8 cellular contexts compared by ENCODE assay signal in the genomic region with DNA sequence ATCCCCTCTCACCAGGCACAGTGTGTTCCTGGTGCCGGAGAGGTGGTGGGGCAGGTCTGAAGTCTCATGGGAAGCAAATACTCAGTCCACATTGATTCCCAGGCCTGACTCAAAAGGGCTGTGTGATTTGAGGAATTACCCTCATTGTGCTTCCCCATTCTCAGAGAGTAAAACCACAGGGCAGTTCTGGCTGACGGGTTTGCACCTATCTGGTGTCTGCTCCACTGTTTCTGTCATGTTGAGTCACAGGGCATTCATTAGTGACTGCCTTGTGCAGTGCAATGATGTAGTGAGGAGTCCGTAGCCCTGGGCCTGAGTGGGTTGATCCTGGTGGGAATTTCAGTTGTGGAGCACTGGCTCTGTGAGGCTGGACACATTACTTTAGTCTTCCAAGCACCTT.
A peak's percentile ranks its signal among the peaks of the same experiment; 100 is the strongest.
DNase-seq lines count a peak whose midpoint lies in the region; ATAC-seq and TF ChIP-seq lines count a peak whose summit lies in the region.

No MANE protein-coding gene starts in this region.

- no peak overlapping the region for H4K5ac ChIP-seq in IMR-90 (ENCODE audit: low read depth, low read length)

- DNase-seq in IMR-90 (peak; percentile 46), kidney epithelial cell (ENCODE audit: low read depth) (peak; percentile 85), GOT3 (lab: John Stamatoyannopoulos, UW) (no peak), immature natural killer cell (no peak)
- no peak for DNase-seq in T-helper 2 cell treated with Interferon-gamma antibody and Interleukin-4, amounts not matched to agents 5 μg/mL and 100 μg/mL, for 36 hours (ENCODE audit: low spot score)
- no peak for DNase-seq in CD8-positive, alpha-beta T cell

- CTCF ChIA-PET in IMR-90 (lab: Yijun Ruan, JAX) = no interaction called here
- CTCF ChIA-PET in CD8-positive, alpha-beta T cell (lab: Charles Lee) = no interaction called here

- no peak for TF ChIP-seq CTCF in IMR-90 (conservative IDR thresholded peaks at IDR 0.05; ENCODE audit: low read depth, low read length)
- no peak for TF ChIP-seq CTCF in kidney epithelial cell (IDR thresholded peaks at IDR 0.05; ENCODE audit: insufficient read depth, low read length, poor library complexity, severe bottlenecking)
- no peak for TF ChIP-seq CTCF in CD8-positive, alpha-beta T cell (IDR thresholded peaks at IDR 0.05)

- no peaks in the 10 kb centered on the region for H3K9me3 ChIP-seq in IMR-90 (ENCODE audit: control insufficient read depth, insufficient read depth, low read length)
- H3K9me3 ChIP-seq in CD8-positive, alpha-beta T cell (ENCODE audit: low read length) = no peaks in the 10 kb centered on the region

- no peaks in the 10 kb centered on the region for H3K27me3 ChIP-seq in IMR-90 (ENCODE audit: control insufficient read depth, insufficient read depth, low read length)
- no peaks in the 10 kb centered on the region for H3K27me3 ChIP-seq in kidney epithelial cell (ENCODE audit: control insufficient read depth, insufficient read depth, low read length)
- H3K27me3 ChIP-seq in CD8-positive, alpha-beta T cell (ENCODE audit: insufficient read depth, low read length) = no peaks in the 10 kb centered on the region

- TF ChIP-seq POLR2A in IMR-90 (IDR thresholded peaks at IDR 0.05; ENCODE audit: low read depth, low read length) = no peak

- no peak overlapping the region for H2BK20ac ChIP-seq in IMR-90 (ENCODE audit: low read depth, low read length)

- H3K9me3 Mint-ChIP-seq in T-helper 2 cell treated with Interferon-gamma antibody and Interleukin-4, amounts not matched to agents 5 μg/mL and 100 μg/mL, for 36 hours = no peaks in the 10 kb centered on the region
- no peaks in the 10 kb centered on the region for H3K9me3 Mint-ChIP-seq in CD8-positive, alpha-beta T cell
- H3K9me3 Mint-ChIP-seq in immature natural killer cell = peaks cover 0 to 3% (median 0%) of the 10 kb centered on the region in 6 donors

- dilution Hi-C loops in IMR-90 (cut with HindIII; ENCODE audit: low sequenced_read_pairs, unreplicated experiment) = no loop called here

- intact Hi-C loops in IMR-90 (cut with micrococcal nuclease) = no loop called here
- intact Hi-C loops in CD8-positive, alpha-beta T cell (cut with DNase I, micrococcal nuclease) = no loop called here

- H3K9me1 ChIP-seq in IMR-90 (ENCODE audit: insufficient read depth, low read length) = no peaks in the 10 kb centered on the region

- H3K4me2 ChIP-seq in IMR-90 (ENCODE audit: low read depth, low read length) = no peak overlapping the region

- peaks cover 2% of the 10 kb centered on the region for H3K4me1 Mint-ChIP-seq in T-helper 2 cell treated with Interferon-gamma antibody and Interleukin-4, amounts not matched to agents 5 μg/mL and 100 μg/mL, for 36 hours (ENCODE audit: low read depth)
- H3K4me1 Mint-ChIP-seq in CD8-positive, alpha-beta T cell (ENCODE audit: low read depth) = no peaks in the 10 kb centered on the region
- H3K4me1 Mint-ChIP-seq in immature natural killer cell = no peaks in the 10 kb centered on the region

- 0 out of 2 replicates have a peak overlapping the region, but pooled peaks have one; percentile 1 for H4K91ac ChIP-seq in IMR-90 (ENCODE audit: insufficient read depth, low read depth, low read length)

- H3K27ac Mint-ChIP-seq in T-helper 2 cell treated with Interferon-gamma antibody and Interleukin-4, amounts not matched to agents 5 μg/mL and 100 μg/mL, for 36 hours = no peak overlapping the region
- no peak overlapping the region for H3K27ac Mint-ChIP-seq in CD8-positive, alpha-beta T cell
- no peak overlapping the region for H3K27ac Mint-ChIP-seq in immature natural killer cell

- no peak overlapping the region; the same call in 1 of the 2 replicates for H2BK120ac ChIP-seq in IMR-90 (ENCODE audit: low read depth, low read length)

- H3K27ac ChIP-seq in IMR-90 (ENCODE audit: insufficient read depth, low read length) = no peak overlapping the region
- H3K27ac ChIP-seq in CD8-positive, alpha-beta T cell (ENCODE audit: low read depth, low read length) = no peak overlapping the region

- TF ChIP-seq RAD21 in IMR-90 (IDR thresholded peaks at IDR 0.05; ENCODE audit: low read length) = no peak

- no peaks in the 10 kb centered on the region for H3K79me1 ChIP-seq in IMR-90 (ENCODE audit: low read depth in 1 of 2, low read length in 2 of 2)

- H3K9ac ChIP-seq in IMR-90 (ENCODE audit: low read depth, low read length) = no peak overlapping the region

- ATAC-seq in GM18858 (IDR thresholded peaks at IDR 0.05; ENCODE audit: unreplicated experiment) (peak; percentile 93), GM21786 (IDR thresholded peaks at IDR 0.05; ENCODE audit: unreplicated experiment) (peak; percentile 93), IMR-90 (ENCODE audit: low read depth) (no peak)
- ATAC-seq in CD8-positive, alpha-beta T cell = no peak

- no peak overlapping the region; the same call in 1 of the 2 replicates for H3K18ac ChIP-seq in IMR-90 (ENCODE audit: low read depth, low read length)

- H2AK9ac ChIP-seq in IMR-90 (replicated peaks; ENCODE audit: low read depth, low read length, poor library complexity) = no peak overlapping the region

- H3K36me3 ChIP-seq in IMR-90 (ENCODE audit: control insufficient read depth, insufficient read depth, low read length) (no peaks in the 10 kb centered on the region), kidney epithelial cell (ENCODE audit: control insufficient read depth, insufficient read depth, low read length) (no peaks in the 10 kb centered on the region)
- H3K36me3 ChIP-seq in CD8-positive, alpha-beta T cell (ENCODE audit: insufficient read depth, low read length) = no peaks in the 10 kb centered on the region

- H3K27me3 Mint-ChIP-seq in T-helper 2 cell treated with Interferon-gamma antibody and Interleukin-4, amounts not matched to agents 5 μg/mL and 100 μg/mL, for 36 hours (ENCODE audit: low read depth) = no peaks in the 10 kb centered on the region
- no peaks in the 10 kb centered on the region for H3K27me3 Mint-ChIP-seq in CD8-positive, alpha-beta T cell (ENCODE audit: low read depth)
- H3K27me3 Mint-ChIP-seq in immature natural killer cell (ENCODE audit: low read depth in 3 of 3) = peaks cover 0 to 2% (median 1%) of the 10 kb centered on the region in 3 donors

- H3K4me3 ChIP-seq in IMR-90 (ENCODE audit: insufficient read depth, low read depth, low read length) (no peak overlapping the region), kidney epithelial cell (ENCODE audit: low read depth, low read length) (no peak overlapping the region)
- H3K4me3 ChIP-seq in CD8-positive, alpha-beta T cell (ENCODE audit: low read depth, low read length) = no peak overlapping the region

- H2AK5ac ChIP-seq in IMR-90 (ENCODE audit: low read depth, low read length) = peak overlapping the region; percentile 4; the same call in 1 of the 2 replicates

- in situ Hi-C loops in IMR-90 (cut with MboI; ENCODE audit: low sequenced_read_pairs) = no loop called here

- H3K23ac ChIP-seq in IMR-90 (ENCODE audit: low read depth, low read length) = no peak overlapping the region

- no peaks in the 10 kb centered on the region for H4K20me1 ChIP-seq in IMR-90 (ENCODE audit: insufficient read depth, low read length)

- no peak overlapping the region for H3K4me3 Mint-ChIP-seq in T-helper 2 cell treated with Interferon-gamma antibody and Interleukin-4, amounts not matched to agents 5 μg/mL and 100 μg/mL, for 36 hours
- H3K4me3 Mint-ChIP-seq in CD8-positive, alpha-beta T cell = no peak overlapping the region
- no peak overlapping the region for H3K4me3 Mint-ChIP-seq in immature natural killer cell

- peaks cover 2% of the 10 kb centered on the region for H3K4me1 ChIP-seq in IMR-90 (ENCODE audit: control insufficient read depth, insufficient read depth, low read length)
- no peaks in the 10 kb centered on the region for H3K4me1 ChIP-seq in CD8-positive, alpha-beta T cell (ENCODE audit: insufficient read depth, low read length)

- H3K56ac ChIP-seq in IMR-90 (ENCODE audit: extremely low read depth, insufficient read depth, low read length) = no peak overlapping the region

- no CpG with 5 or more reads among the region's 3 CpGs for WGBS in IMR-90 (ENCODE audit: extremely low coverage in 2 of 2, insufficient read length in 1 of 2), 2 experiments

- no peak overlapping the region for H3K4ac ChIP-seq in IMR-90 (ENCODE audit: low read depth, low read length)

- H3K36me3 Mint-ChIP-seq in T-helper 2 cell treated with Interferon-gamma antibody and Interleukin-4, amounts not matched to agents 5 μg/mL and 100 μg/mL, for 36 hours (ENCODE audit: low read depth) = no peaks in the 10 kb centered on the region
- H3K36me3 Mint-ChIP-seq in CD8-positive, alpha-beta T cell = no peaks in the 10 kb centered on the region
- H3K36me3 Mint-ChIP-seq in immature natural killer cell = no peaks in the 10 kb centered on the region

- no peak overlapping the region for H2AFZ ChIP-seq in IMR-90 (replicated peaks; ENCODE audit: low read length, poor library complexity)

- H2BK15ac ChIP-seq in IMR-90 (ENCODE audit: low read depth, low read length) = no peak overlapping the region

- H3K14ac ChIP-seq in IMR-90 (replicated peaks; ENCODE audit: low read depth, low read length) = no peak overlapping the region

- no TSS peak for BruUV-seq in IMR-90 (replicated peaks; lab: Mats Ljungman, UMichigan)

- no peak overlapping the region for H4K8ac ChIP-seq in IMR-90 (ENCODE audit: low read depth in 2 of 2, low read length in 2 of 2)

- no peak overlapping the region for H2BK5ac ChIP-seq in IMR-90 (ENCODE audit: low read depth, low read length, poor library complexity, severe bottlenecking)

- POLR2A ChIA-PET in IMR-90 (lab: Charles Lee; ENCODE audit: unreplicated experiment) = no interaction called here
- POLR2A ChIA-PET in CD8-positive, alpha-beta T cell (lab: Charles Lee) = no interaction called here

TF ChIP-seq in IMR-90, 13 proteins besides CTCF, POLR2A, EP300 and RAD21:
- no peak for TF ChIP-seq RCOR1 (IDR thresholded peaks at IDR 0.05; ENCODE audit: insufficient replicate concordance, low read length)

Comparison
In these comparisons a context has a peak if more than half of its experiments do, and no peak if none do; other contexts are left out.
1. ATAC-seq: peak in GM18858 (single experiment) and GM21786 (single experiment); none in IMR-90 (single experiment) and CD8-positive, alpha-beta T cell (single experiment).
2. DNase-seq: peak in IMR-90 (single experiment) and kidney epithelial cell (single experiment); none in T-helper 2 cell treated with Interferon-gamma antibody and Interleukin-4, amounts not matched to agents 5 μg/mL and 100 μg/mL, for 36 hours (single experiment), GOT3 (single experiment), CD8-positive, alpha-beta T cell (0 of 7) and immature natural killer cell (0 of 3).